Comparison of ENCODE assay signal across 18 cellular contexts in the genomic region with DNA sequence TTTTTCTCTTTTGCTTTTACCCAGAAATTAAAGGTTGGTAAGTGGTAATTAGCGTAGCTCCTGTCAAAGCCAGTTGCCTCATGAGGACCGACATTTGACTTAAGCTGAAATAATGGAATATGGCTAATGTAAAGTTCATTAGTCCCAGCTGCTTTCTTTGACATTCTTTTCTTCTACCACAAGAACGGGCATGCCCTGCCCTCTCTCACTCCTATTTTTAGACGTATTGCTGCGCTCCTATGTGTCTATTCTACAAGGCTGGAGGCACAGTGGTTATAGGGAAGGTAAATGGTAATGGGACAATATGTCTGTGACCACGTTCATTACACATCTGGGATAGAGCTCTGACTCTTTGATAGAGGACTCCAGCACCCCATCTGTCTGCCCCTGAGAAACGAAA. TPM values are rescaled to one million over a fixed set of nuclear protein-coding genes. Genes with fewer than 3 reads are reported as not detected.
A peak's percentile ranks its signal among the peaks of the same experiment; 100 is the strongest.
DNase-seq lines count a peak whose midpoint lies in the region; ATAC-seq and TF ChIP-seq lines count a peak whose summit lies in the region.
"Had no signal": no experiment of that assay in that cellular context is flagged by ENCODE, and none has a peak within 500 bp of the region (broad histone marks: within the 10 kb centered on the region; RNA-seq: fewer than 3 reads in every experiment).

No MANE protein-coding gene starts in this region.

- H3K27ac Mint-ChIP-seq in activated CD8-positive, alpha-beta T cell treated with anti-CD3 and anti-CD28 coated beads for 36 hours = peak overlapping the region; percentile 30
- no peak overlapping the region for H3K27ac Mint-ChIP-seq in activated CD8-positive, alpha-beta T cell treated with anti-CD3 and anti-CD28 coated beads, Interleukin-2, amount 10 ng/mL, durations not matched to agents 7 days and 5 days
- H3K27ac Mint-ChIP-seq in brain (peak overlapping the region in 4 of 5 experiments; percentile 53 to 91 (median 64)), nephron (peak overlapping the region in 2 of 3 experiments; percentile 52 to 65)
- H3K27ac Mint-ChIP-seq: natural killer cell treated with Interleukin-12 subunit alpha and Interleukin-12 subunit beta and Interleukin-15 and Interleukin-18, amount 100 ng/mL, for 72 hours had no signal

- CTCF ChIA-PET in activated CD8-positive, alpha-beta T cell treated with anti-CD3 and anti-CD28 coated beads for 36 hours (lab: Charles Lee) = interaction anchor here (1.4 to 2.2 kb wide), 2 partner anchors 27 to 38 kb away, joined by 5 to 11 read pairs; partner anchors contain the start of gene CENPS
- CTCF ChIA-PET in activated CD8-positive, alpha-beta T cell treated with anti-CD3 and anti-CD28 coated beads, Interleukin-2, amount 10 ng/mL, durations not matched to agents 7 days and 5 days (lab: Charles Lee) = interaction anchor here (0.5 to 1.5 kb wide), 2 partner anchors 38 to 1277 kb away, joined by 3 to 10 read pairs; no protein-coding TSS in a partner anchor

- intact Hi-C loops in activated CD8-positive, alpha-beta T cell treated with anti-CD3 and anti-CD28 coated beads for 36 hours (cut with micrococcal nuclease) = no loop called here

- H3K9me3 Mint-ChIP-seq in activated CD8-positive, alpha-beta T cell treated with anti-CD3 and anti-CD28 coated beads for 36 hours = no peaks in the 10 kb centered on the region
- no peaks in the 10 kb centered on the region for H3K9me3 Mint-ChIP-seq in activated CD8-positive, alpha-beta T cell treated with anti-CD3 and anti-CD28 coated beads, Interleukin-2, amount 10 ng/mL, durations not matched to agents 7 days and 5 days (ENCODE audit: insufficient read depth)
- peaks cover 0 to 2% (median 0%) of the 10 kb centered on the region in 5 experiments for H3K9me3 Mint-ChIP-seq in brain
- no peaks in the 10 kb centered on the region for H3K9me3 Mint-ChIP-seq in nephron
- H3K9me3 Mint-ChIP-seq: natural killer cell treated with Interleukin-12 subunit alpha and Interleukin-12 subunit beta and Interleukin-15 and Interleukin-18, amount 100 ng/mL, for 72 hours had no signal

- POLR2A ChIA-PET in activated CD8-positive, alpha-beta T cell treated with anti-CD3 and anti-CD28 coated beads for 36 hours (lab: Charles Lee) = interaction anchor here (0.5 to 1.1 kb wide), 5 partner anchors 8 to 893 kb away, joined by 3 to 6 read pairs (median 3); no protein-coding TSS in a partner anchor
- POLR2A ChIA-PET in activated CD8-positive, alpha-beta T cell treated with anti-CD3 and anti-CD28 coated beads, Interleukin-2, amount 10 ng/mL, durations not matched to agents 7 days and 5 days (lab: Charles Lee) = no interaction called here

- no peaks in the 10 kb centered on the region for H3K27me3 Mint-ChIP-seq in activated CD8-positive, alpha-beta T cell treated with anti-CD3 and anti-CD28 coated beads for 36 hours
- no peaks in the 10 kb centered on the region for H3K27me3 Mint-ChIP-seq in activated CD8-positive, alpha-beta T cell treated with anti-CD3 and anti-CD28 coated beads, Interleukin-2, amount 10 ng/mL, durations not matched to agents 7 days and 5 days (ENCODE audit: low read depth)
- H3K27me3 Mint-ChIP-seq in brain (no peaks in the 10 kb centered on the region), nephron (ENCODE audit: low read depth) (no peaks in the 10 kb centered on the region)
- H3K27me3 Mint-ChIP-seq: natural killer cell treated with Interleukin-12 subunit alpha and Interleukin-12 subunit beta and Interleukin-15 and Interleukin-18, amount 100 ng/mL, for 72 hours had no signal

- peaks cover 25% of the 10 kb centered on the region for H3K36me3 Mint-ChIP-seq in activated CD8-positive, alpha-beta T cell treated with anti-CD3 and anti-CD28 coated beads for 36 hours (ENCODE audit: low read depth)
- H3K36me3 Mint-ChIP-seq in activated CD8-positive, alpha-beta T cell treated with anti-CD3 and anti-CD28 coated beads, Interleukin-2, amount 10 ng/mL, durations not matched to agents 7 days and 5 days (ENCODE audit: low read depth) = peaks cover 35% of the 10 kb centered on the region
- H3K36me3 Mint-ChIP-seq in brain = peaks cover 35% of the 10 kb centered on the region
- peaks cover 28% of the 10 kb centered on the region for H3K36me3 Mint-ChIP-seq in nephron (ENCODE audit: low read depth)
- H3K36me3 Mint-ChIP-seq: natural killer cell treated with Interleukin-12 subunit alpha and Interleukin-12 subunit beta and Interleukin-15 and Interleukin-18, amount 100 ng/mL, for 72 hours had no signal

- no peak for DNase-seq in activated CD8-positive, alpha-beta T cell treated with anti-CD3 and anti-CD28 coated beads for 36 hours
- no peak for DNase-seq in activated CD8-positive, alpha-beta T cell treated with anti-CD3 and anti-CD28 coated beads, Interleukin-2, amount 10 ng/mL, durations not matched to agents 7 days and 5 days
- DNase-seq in HPDE6-E6E7 (ENCODE audit: extremely low spot score) (peak; percentile 28), NOMO-1 treated with dmso at 0.1 percent for 144 hours (lab: John Stamatoyannopoulos, UW; ENCODE audit: unreplicated experiment) (no peak)
- DNase-seq: activated CD4-positive, alpha-beta T cell treated with anti-CD3 and anti-CD28 coated beads, Interleukin-2, amount 50 U/mL, for 48 hours; adrenal gland; Kasumi-1; NCI-H2029; NCI-H526; Peyer's patch; uterus had no signal

- no peak for ATAC-seq in activated CD8-positive, alpha-beta T cell treated with anti-CD3 and anti-CD28 coated beads for 36 hours
- no peak for ATAC-seq in activated CD8-positive, alpha-beta T cell treated with anti-CD3 and anti-CD28 coated beads, Interleukin-2, amount 10 ng/mL, durations not matched to agents 7 days and 5 days
- no peak for ATAC-seq in HG02981 (IDR thresholded peaks at IDR 0.05; ENCODE audit: unreplicated experiment)
- ATAC-seq in GM21723 (IDR thresholded peaks at IDR 0.05; ENCODE audit: unreplicated experiment) = no peak
- ATAC-seq: natural killer cell treated with Interleukin-12 subunit alpha and Interleukin-12 subunit beta and Interleukin-15 and Interleukin-18, amount 100 ng/mL, for 72 hours had no signal

- peaks cover 2% of the 10 kb centered on the region for H3K4me1 Mint-ChIP-seq in activated CD8-positive, alpha-beta T cell treated with anti-CD3 and anti-CD28 coated beads for 36 hours (ENCODE audit: low read depth)
- H3K4me1 Mint-ChIP-seq in activated CD8-positive, alpha-beta T cell treated with anti-CD3 and anti-CD28 coated beads, Interleukin-2, amount 10 ng/mL, durations not matched to agents 7 days and 5 days (ENCODE audit: low read depth) = peaks cover 12% of the 10 kb centered on the region
- H3K4me1 Mint-ChIP-seq in brain = peaks cover 17% of the 10 kb centered on the region
- H3K4me1 Mint-ChIP-seq in nephron = peaks cover 7% of the 10 kb centered on the region

- no peak overlapping the region for H3K4me3 Mint-ChIP-seq in activated CD8-positive, alpha-beta T cell treated with anti-CD3 and anti-CD28 coated beads for 36 hours
- H3K4me3 Mint-ChIP-seq in activated CD8-positive, alpha-beta T cell treated with anti-CD3 and anti-CD28 coated beads, Interleukin-2, amount 10 ng/mL, durations not matched to agents 7 days and 5 days = no peak overlapping the region
- no peak overlapping the region for H3K4me3 Mint-ChIP-seq in brain
- H3K4me3 Mint-ChIP-seq in nephron = no peak overlapping the region
- H3K4me3 Mint-ChIP-seq: natural killer cell treated with Interleukin-12 subunit alpha and Interleukin-12 subunit beta and Interleukin-15 and Interleukin-18, amount 100 ng/mL, for 72 hours had no signal

- no peak for TF ChIP-seq CTCF in activated CD8-positive, alpha-beta T cell treated with anti-CD3 and anti-CD28 coated beads for 36 hours (IDR thresholded peaks at IDR 0.05)
- no peak for TF ChIP-seq CTCF in brain (conservative IDR thresholded peaks at IDR 0.05)
- TF ChIP-seq CTCF in nephron (IDR thresholded peaks at IDR 0.05; ENCODE audit: unreplicated experiment in 3 of 3) = no peak

RNA-seq across cellular contexts. Expression of gene CORT, which starts 6.8 kb away (rescaled TPM):
- under 1 TPM in 1 of 2 experiments, not detected in 1; 0.34 TPM for total RNA-seq in activated CD8-positive, alpha-beta T cell treated with anti-CD3 and anti-CD28 coated beads for 36 hours
- under 1 TPM in 1 of 2 experiments, not detected in 1; 0.95 TPM for total RNA-seq in activated CD8-positive, alpha-beta T cell treated with anti-CD3 and anti-CD28 coated beads, Interleukin-2, amount 10 ng/mL, durations not matched to agents 7 days and 5 days
- 2.6 TPM for polyA plus RNA-seq in brain (ENCODE audit: insufficient read depth, low read depth, low replicate concordance)
- total RNA-seq: lower leg skin, renal cortical epithelial cell had no signal

RNA-seq across cellular contexts. Expression of gene DFFA, which starts 15.7 kb away (rescaled TPM):
- total RNA-seq in activated CD8-positive, alpha-beta T cell treated with anti-CD3 and anti-CD28 coated beads for 36 hours = 10 to 100 TPM; 76.7 to 81.8 TPM
- 10 to 100 TPM; 38.7 to 39.5 TPM for total RNA-seq in activated CD8-positive, alpha-beta T cell treated with anti-CD3 and anti-CD28 coated beads, Interleukin-2, amount 10 ng/mL, durations not matched to agents 7 days and 5 days
- polyA plus RNA-seq in brain (ENCODE audit: insufficient read depth, low read depth, low replicate concordance) = 31.8 TPM

RNA-seq across cellular contexts. Expression of gene PEX14, which starts 18.1 kb away (rescaled TPM):
- total RNA-seq in activated CD8-positive, alpha-beta T cell treated with anti-CD3 and anti-CD28 coated beads for 36 hours = 10 to 100 TPM; 18.0 to 18.5 TPM
- total RNA-seq in activated CD8-positive, alpha-beta T cell treated with anti-CD3 and anti-CD28 coated beads, Interleukin-2, amount 10 ng/mL, durations not matched to agents 7 days and 5 days = 10 to 100 TPM; 17.7 to 19.1 TPM
- polyA plus RNA-seq in brain (ENCODE audit: insufficient read depth, low read depth, low replicate concordance) = 37.1 TPM

RNA-seq across cellular contexts. Expression of gene CENPS, which starts 26.4 kb away (rescaled TPM):
- 10 to 100 TPM; 18.3 to 19.4 TPM for total RNA-seq in activated CD8-positive, alpha-beta T cell treated with anti-CD3 and anti-CD28 coated beads for 36 hours
- total RNA-seq in activated CD8-positive, alpha-beta T cell treated with anti-CD3 and anti-CD28 coated beads, Interleukin-2, amount 10 ng/mL, durations not matched to agents 7 days and 5 days = 10 to 100 TPM; 18.3 to 21.9 TPM
- polyA plus RNA-seq in brain (ENCODE audit: insufficient read depth, low read depth, low replicate concordance) = 20.4 TPM

RNA-seq across cellular contexts. Expression of gene PGD, which starts 57.8 kb away (rescaled TPM):
- 100 to 1,000 TPM; 126 to 130 TPM for total RNA-seq in activated CD8-positive, alpha-beta T cell treated with anti-CD3 and anti-CD28 coated beads for 36 hours
- total RNA-seq in activated CD8-positive, alpha-beta T cell treated with anti-CD3 and anti-CD28 coated beads, Interleukin-2, amount 10 ng/mL, durations not matched to agents 7 days and 5 days = 10 to 100 TPM; 88.3 to 91.8 TPM
- 308 TPM for polyA plus RNA-seq in brain (ENCODE audit: insufficient read depth, low read depth, low replicate concordance)
